1 cellular context compared by ENCODE assay signal in the genomic region with DNA sequence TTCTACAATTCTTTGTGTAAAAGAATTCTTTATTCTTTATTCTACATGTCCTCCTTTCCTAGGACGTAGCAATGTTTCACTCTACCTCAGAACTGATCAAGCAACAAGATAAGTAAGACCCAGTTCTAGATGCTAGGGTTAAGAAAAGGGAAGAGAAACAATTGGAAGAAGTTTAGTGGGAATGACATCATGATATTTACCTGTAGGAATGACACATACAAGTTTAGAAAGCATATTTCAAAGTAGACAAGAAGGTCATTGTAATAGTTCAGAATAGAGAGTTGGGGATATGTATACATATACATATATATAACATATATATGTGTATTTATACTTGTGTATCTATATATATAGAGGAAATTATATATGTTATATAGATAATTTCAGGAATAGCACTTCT.
TF ChIP-seq lines count a peak whose summit lies in the region.

No MANE protein-coding gene starts in this region.

TF ChIP-seq in HepG2, 621 proteins besides CTCF, POLR2A, EP300 and RAD21 (continued from another document):
- TF ChIP-seq, protein P1, sequence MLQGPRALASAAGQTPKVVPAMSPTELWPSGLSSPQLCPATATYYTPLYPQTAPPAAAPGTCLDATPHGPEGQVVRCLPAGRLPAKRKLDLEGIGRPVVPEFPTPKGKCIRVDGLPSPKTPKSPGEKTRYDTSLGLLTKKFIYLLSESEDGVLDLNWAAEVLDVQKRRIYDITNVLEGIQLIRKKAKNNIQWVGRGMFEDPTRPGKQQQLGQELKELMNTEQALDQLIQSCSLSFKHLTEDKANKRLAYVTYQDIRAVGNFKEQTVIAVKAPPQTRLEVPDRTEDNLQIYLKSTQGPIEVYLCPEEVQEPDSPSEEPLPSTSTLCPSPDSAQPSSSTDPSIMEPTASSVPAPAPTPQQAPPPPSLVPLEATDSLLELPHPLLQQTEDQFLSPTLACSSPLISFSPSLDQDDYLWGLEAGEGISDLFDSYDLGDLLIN (CRISPR knock-in tag; IDR thresholded peaks at IDR 0.05; ENCODE audit: borderline replicate concordance) = no peak
- TF ChIP-seq HMGA1 (CRISPR knock-in tag; conservative IDR thresholded peaks at IDR 0.05) = no peak
TF ChIP-seq in HepG2: peak in this region for 1.
